1 cellular context compared by ENCODE assay signal in genomic region chr11:71448257-71449161, GRCh38.
TF ChIP-seq lines count a peak whose summit lies in the region.

DHCR7 (minus strand) TSS chr11:71448393; CDS start chr11:71444952, 3,441 bp downstream.

TF ChIP-seq in K562, 482 proteins besides CTCF, POLR2A, EP300 and RAD21 (continued from another document and continues in another):
- TF ChIP-seq RREB1 (CRISPR knock-in tag; IDR thresholded peaks at IDR 0.05) (peak; percentile 48; the same call in 1 of the 2 replicates), ZNF436 (CRISPR knock-in tag; IDR thresholded peaks at IDR 0.05) (no peak), SMARCA4 (IDR thresholded peaks at IDR 0.05) (no peak), ZBED1 (IDR thresholded peaks at IDR 0.05) (no peak), SMARCC2 (IDR thresholded peaks at IDR 0.05; ENCODE audit: low read depth) (no peak), E2F8 (IDR thresholded peaks at IDR 0.05; ENCODE audit: low read depth, partially characterized antibody) (no peak), ZNF707 (CRISPR knock-in tag; conservative IDR thresholded peaks at IDR 0.05) (no peak), CHD2 (IDR thresholded peaks at IDR 0.05; ENCODE audit: low read depth, low read length) (peak; percentile 80), ZNF318 (IDR thresholded peaks at IDR 0.05; ENCODE audit: borderline replicate concordance in 1 of 2, low read depth in 1 of 2) (no peak), SUPT5H (IDR thresholded peaks at IDR 0.05) (peak; percentile 78), BHLHE40 (IDR thresholded peaks at IDR 0.05; ENCODE audit: low read length) (0 out of 2 replicates have a peak, but pooled peaks have one; percentile 3), POU5F1 (IDR thresholded peaks at IDR 0.05; ENCODE audit: borderline replicate concordance, low read depth, low read length, partially characterized antibody) (no peak), POLR3A (IDR thresholded peaks at IDR 0.05; ENCODE audit: borderline replicate concordance, extremely low read depth, insufficient read depth, insufficient read length) (no peak), GATA2 (CRISPR knock-in tag; IDR thresholded peaks at IDR 0.05) (no peak), DIDO1 (tag; IDR thresholded peaks at IDR 0.05; ENCODE audit: low read depth) (no peak), PTTG1 (tag; IDR thresholded peaks at IDR 0.05; ENCODE audit: low read depth) (no peak), SRSF3 (IDR thresholded peaks at IDR 0.05; ENCODE audit: insufficient read depth, low read length) (no peak), NFE2 (IDR thresholded peaks at IDR 0.05; ENCODE audit: low read depth) (0 out of 2 replicates have a peak, but pooled peaks have one; percentile 33), ZNF197 (CRISPR knock-in tag; IDR thresholded peaks at IDR 0.05; ENCODE audit: low read depth) (no peak), ZNF717 (CRISPR knock-in tag; IDR thresholded peaks at IDR 0.05) (no peak), ZBTB49 (CRISPR knock-in tag; IDR thresholded peaks at IDR 0.05; ENCODE audit: borderline replicate concordance) (no peak), PKNOX1 (IDR thresholded peaks at IDR 0.05) (peak; percentile 99), ZNF408 (CRISPR knock-in tag; IDR thresholded peaks at IDR 0.05; ENCODE audit: low read depth) (no peak), HOMEZ (CRISPR knock-in tag; IDR thresholded peaks at IDR 0.05) (no peak), KLF6 (CRISPR knock-in tag; IDR thresholded peaks at IDR 0.05; ENCODE audit: borderline replicate concordance) (no peak), KAT2B (IDR thresholded peaks at IDR 0.05; ENCODE audit: low read depth, low read length) (no peak), ZBTB17 (CRISPR knock-in tag; IDR thresholded peaks at IDR 0.05) (no peak), HDGF (IDR thresholded peaks at IDR 0.05) (no peak), ELF1 (tag; IDR thresholded peaks at IDR 0.05) (no peak), CBX5 (IDR thresholded peaks at IDR 0.05; ENCODE audit: borderline replicate concordance, low read depth) (no peak), PPARD (CRISPR knock-in tag; IDR thresholded peaks at IDR 0.05) (no peak), ILF3 (IDR thresholded peaks at IDR 0.05; ENCODE audit: borderline replicate concordance) (no peak), NKRF (IDR thresholded peaks at IDR 0.05; ENCODE audit: borderline replicate concordance) (peak; percentile 98), CBFA2T2 (conservative IDR thresholded peaks at IDR 0.05) (peak; percentile 14; the same call in 1 of the 2 replicates)
